Comparison of ENCODE assay signal across 1 cellular context in genomic region chr3:110625126-110625798, GRCh38.
TF ChIP-seq lines count a peak whose summit lies in the region.

No MANE protein-coding gene starts in this region.

TF ChIP-seq in K562, 482 proteins besides CTCF, POLR2A, EP300 and RAD21 (continued from another document):
- TF ChIP-seq MBD1 (CRISPR knock-in tag; IDR thresholded peaks at IDR 0.05), result no peak
- TF ChIP-seq POLR2AphosphoS5 (IDR thresholded peaks at IDR 0.05; ENCODE audit: control insufficient read depth, insufficient read depth, low read depth, low read length), result peak; percentile 77
- peak; percentile 17; the same call in 1 of the 2 replicates for TF ChIP-seq CC2D1A (IDR thresholded peaks at IDR 0.05)
- peak; percentile 86 for TF ChIP-seq TAL1 (IDR thresholded peaks at IDR 0.05)
- TF ChIP-seq EP400 (IDR thresholded peaks at IDR 0.05), result no peak
- TF ChIP-seq ZNF785 (CRISPR knock-in tag; IDR thresholded peaks at IDR 0.05), result no peak
- peak in 1 of 2 experiments; percentile 88; a peak in 2 of 4 replicates for TF ChIP-seq HDAC1 (IDR thresholded peaks at IDR 0.05)
- TF ChIP-seq RCOR1 (IDR thresholded peaks at IDR 0.05; ENCODE audit: borderline replicate concordance in 1 of 2, low read depth in 2 of 2, low read length in 2 of 2), result peak; percentile 48 to 93; a peak in 3 of 4 replicates
- TF ChIP-seq CBFA2T3 (IDR thresholded peaks at IDR 0.05), result peak; percentile 94
- peak; percentile 84 for TF ChIP-seq NCOR1 (IDR thresholded peaks at IDR 0.05)
- 0 out of 2 replicates have a peak, but pooled peaks have one; percentile 57 for TF ChIP-seq ZNF644 (tag; IDR thresholded peaks at IDR 0.05; ENCODE audit: low read depth)
- no peak for TF ChIP-seq KAT8 (IDR thresholded peaks at IDR 0.05; ENCODE audit: low read depth)
- peak; percentile 74 for TF ChIP-seq SMARCA4 (IDR thresholded peaks at IDR 0.05)
- TF ChIP-seq DACH1 (IDR thresholded peaks at IDR 0.05; ENCODE audit: partially characterized antibody), result peak; percentile 73
- peak; percentile 65 for TF ChIP-seq NFIC (IDR thresholded peaks at IDR 0.05)
- peak; percentile 30 for TF ChIP-seq CCNT2 (IDR thresholded peaks at IDR 0.05; ENCODE audit: borderline replicate concordance, extremely low read depth, insufficient read length, low read depth, low read length)
- TF ChIP-seq, protein P1, sequence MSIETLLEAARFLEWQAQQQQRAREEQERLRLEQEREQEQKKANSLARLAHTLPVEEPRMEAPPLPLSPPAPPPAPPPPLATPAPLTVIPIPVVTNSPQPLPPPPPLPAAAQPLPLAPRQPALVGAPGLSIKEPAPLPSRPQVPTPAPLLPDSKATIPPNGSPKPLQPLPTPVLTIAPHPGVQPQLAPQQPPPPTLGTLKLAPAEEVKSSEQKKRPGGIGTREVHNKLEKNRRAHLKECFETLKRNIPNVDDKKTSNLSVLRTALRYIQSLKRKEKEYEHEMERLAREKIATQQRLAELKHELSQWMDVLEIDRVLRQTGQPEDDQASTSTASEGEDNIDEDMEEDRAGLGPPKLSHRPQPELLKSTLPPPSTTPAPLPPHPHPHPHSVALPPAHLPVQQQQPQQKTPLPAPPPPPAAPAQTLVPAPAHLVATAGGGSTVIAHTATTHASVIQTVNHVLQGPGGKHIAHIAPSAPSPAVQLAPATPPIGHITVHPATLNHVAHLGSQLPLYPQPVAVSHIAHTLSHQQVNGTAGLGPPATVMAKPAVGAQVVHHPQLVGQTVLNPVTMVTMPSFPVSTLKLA (conservative IDR thresholded peaks at IDR 0.05), result 0 out of 4 replicates have a peak, but pooled peaks of 1 of the 2 experiments have one; percentile 24
- peak; percentile 71 for TF ChIP-seq DPF2 (IDR thresholded peaks at IDR 0.05)
- no peak for TF ChIP-seq GABPB2 (CRISPR knock-in tag; conservative IDR thresholded peaks at IDR 0.05)
- no peak for TF ChIP-seq ZBTB7A (IDR thresholded peaks at IDR 0.05; ENCODE audit: borderline replicate concordance, control insufficient read depth, low read depth, low read length)
- peak in 1 of 2 experiments; percentile 34; a peak in 1 of 4 replicates for TF ChIP-seq TBL1XR1 (IDR thresholded peaks at IDR 0.05; ENCODE audit: low read length in 2 of 2)
- TF ChIP-seq STAT5A (IDR thresholded peaks at IDR 0.05; ENCODE audit: borderline replicate concordance, low read length), result peak; percentile 64
- TF ChIP-seq BHLHE40 (IDR thresholded peaks at IDR 0.05; ENCODE audit: low read length), result peak; percentile 42; the same call in 1 of the 2 replicates
- no peak for TF ChIP-seq SMAD1 (IDR thresholded peaks at IDR 0.05; ENCODE audit: low read depth, low read length, partially characterized antibody)
- TF ChIP-seq CBFA2T2 (conservative IDR thresholded peaks at IDR 0.05), result peak; percentile 89
- TF ChIP-seq HDAC8 (tag; IDR thresholded peaks at IDR 0.05), result no peak
- TF ChIP-seq, protein P2, sequence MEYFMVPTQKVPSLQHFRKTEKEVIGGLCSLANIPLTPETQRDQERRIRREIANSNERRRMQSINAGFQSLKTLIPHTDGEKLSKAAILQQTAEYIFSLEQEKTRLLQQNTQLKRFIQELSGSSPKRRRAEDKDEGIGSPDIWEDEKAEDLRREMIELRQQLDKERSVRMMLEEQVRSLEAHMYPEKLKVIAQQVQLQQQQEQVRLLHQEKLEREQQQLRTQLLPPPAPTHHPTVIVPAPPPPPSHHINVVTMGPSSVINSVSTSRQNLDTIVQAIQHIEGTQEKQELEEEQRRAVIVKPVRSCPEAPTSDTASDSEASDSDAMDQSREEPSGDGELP (CRISPR knock-in tag; IDR thresholded peaks at IDR 0.05; ENCODE audit: borderline replicate concordance), result peak; percentile 70; the same call in 1 of the 2 replicates
- peak; percentile 75 for TF ChIP-seq HDAC2 (IDR thresholded peaks at IDR 0.05)
- TF ChIP-seq ATF2 (CRISPR knock-in tag; IDR thresholded peaks at IDR 0.05), result no peak
- TF ChIP-seq ARID1B (IDR thresholded peaks at IDR 0.05), result peak; percentile 90
- TF ChIP-seq ZNF398 (CRISPR knock-in tag; IDR thresholded peaks at IDR 0.05), result no peak
- TF ChIP-seq PML (IDR thresholded peaks at IDR 0.05; ENCODE audit: low read length), result peak; percentile 64; the same call in 1 of the 2 replicates
- 0 out of 6 replicates have a peak, but pooled peaks of 1 of the 3 experiments have one; percentile 34 for TF ChIP-seq ZBTB11 (CRISPR knock-in tag; IDR thresholded peaks at IDR 0.05)
- TF ChIP-seq ZBTB8A (IDR thresholded peaks at IDR 0.05; ENCODE audit: partially characterized antibody), result no peak
- 0 out of 2 replicates have a peak, but pooled peaks have one; percentile 27 for TF ChIP-seq JUN (IDR thresholded peaks at IDR 0.05; ENCODE audit: borderline replicate concordance, low read depth, low read length)
- no peak for TF ChIP-seq JUN (CRISPR knock-in tag; IDR thresholded peaks at IDR 0.05; ENCODE audit: borderline replicate concordance)
- peak; percentile 71 for TF ChIP-seq FOXM1 (IDR thresholded peaks at IDR 0.05; ENCODE audit: low read depth)
- TF ChIP-seq FOXM1 (CRISPR knock-in tag; IDR thresholded peaks at IDR 0.05; ENCODE audit: low read depth), result no peak
- TF ChIP-seq, protein P3, sequence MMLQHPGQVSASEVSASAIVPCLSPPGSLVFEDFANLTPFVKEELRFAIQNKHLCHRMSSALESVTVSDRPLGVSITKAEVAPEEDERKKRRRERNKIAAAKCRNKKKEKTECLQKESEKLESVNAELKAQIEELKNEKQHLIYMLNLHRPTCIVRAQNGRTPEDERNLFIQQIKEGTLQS (IDR thresholded peaks at IDR 0.05), result peak; percentile 18
- TF ChIP-seq, protein P3 (CRISPR knock-in tag; conservative IDR thresholded peaks at IDR 0.05), result no peak
- TF ChIP-seq KDM1A (IDR thresholded peaks at IDR 0.05), result peak; percentile 92 to 97
- peak; percentile 36; the same call in 1 of the 2 replicates for TF ChIP-seq SMAD4 (CRISPR knock-in tag; conservative IDR thresholded peaks at IDR 0.05)
- TF ChIP-seq TCF3 (CRISPR knock-in tag; IDR thresholded peaks at IDR 0.05), result peak; percentile 87
- TF ChIP-seq TEAD1 (CRISPR knock-in tag; IDR thresholded peaks at IDR 0.05), result 0 out of 4 replicates have a peak, but pooled peaks of 1 of the 2 experiments have one; percentile 47
- no peak for TF ChIP-seq NCOA6 (IDR thresholded peaks at IDR 0.05)
- peak; percentile 65; the same call in 1 of the 2 replicates for TF ChIP-seq SMARCE1 (IDR thresholded peaks at IDR 0.05)
